17 cellular contexts compared by ENCODE assay signal in the genomic region with DNA sequence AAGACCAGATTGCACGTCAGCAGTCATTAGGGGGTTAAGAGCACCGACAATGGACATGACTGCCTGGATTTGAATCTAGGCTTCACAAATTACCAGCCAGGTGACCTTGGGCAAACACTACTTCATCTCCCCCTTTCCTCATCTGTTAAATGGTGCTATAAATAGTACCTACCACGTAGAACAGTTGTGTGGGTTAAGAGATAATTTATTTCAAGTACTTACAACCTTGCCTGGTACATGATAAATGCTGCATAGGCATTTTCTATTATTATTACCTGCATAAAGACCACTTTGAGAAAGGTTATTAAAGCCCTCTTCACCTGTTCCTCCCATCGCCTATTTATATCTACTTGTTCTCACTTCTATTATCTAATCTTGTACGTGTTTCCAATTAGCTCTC.
A peak's percentile ranks its signal among the peaks of the same experiment; 100 is the strongest.
DNase-seq lines count a peak whose midpoint lies in the region; ATAC-seq, FAIRE-seq and TF ChIP-seq lines count a peak whose summit lies in the region.
"Had no signal": no experiment of that assay in that cellular context is flagged by ENCODE, and none has a peak within 500 bp of the region (broad histone marks: within the 10 kb centered on the region; RNA-seq: fewer than 3 reads in every experiment).

No MANE protein-coding gene starts in this region.

- H3K79me2 ChIP-seq in K562 (ENCODE audit: control insufficient read depth, insufficient read depth, low read length) = no peaks in the 10 kb centered on the region

- H3K9me3 ChIP-seq in heart left ventricle (peaks cover 0 to 3% (median 0%) of the 10 kb centered on the region in 12 donors), right atrium auricular region (no peaks in the 10 kb centered on the region), K562 (replicated peaks; ENCODE audit: control insufficient read depth, insufficient read depth, low read depth, low read length) (no peaks in the 10 kb centered on the region), skeletal muscle tissue (ENCODE audit: control insufficient read depth in 3 of 3, low read length in 3 of 3) (no peaks in the 10 kb centered on the region)
- H3K9me3 ChIP-seq: HAP-1 had no signal

- 62 to 69% (median 65%) methylated on average over 5 of the region's 5 CpGs for WGBS in heart left ventricle, 4 donors
- 56% methylated on average over 5 of the region's 5 CpGs for WGBS in K562 (ENCODE audit: insufficient coverage, low coverage, missing lambda C conversion rate)

- no TSS peak for BruUV-seq in K562 (replicated peaks; lab: Mats Ljungman, UMichigan)

- in situ Hi-C loops in K562 (cut with MboI) = no loop called here

- peak; percentile 10 to 84 (median 48) for ATAC-seq in heart left ventricle
- ATAC-seq in K562 = no peak
- no peak for ATAC-seq in HG03469 (IDR thresholded peaks at IDR 0.05; ENCODE audit: unreplicated experiment)
- ATAC-seq in HG02678 (IDR thresholded peaks at IDR 0.05; ENCODE audit: unreplicated experiment) = no peak
- ATAC-seq: CD8-positive, alpha-beta T cell had no signal

- POLR2A ChIA-PET in K562 (lab: Yijun Ruan, JAX) = no interaction called here

- H3K27ac ChIP-seq in heart left ventricle (no peak overlapping the region), right atrium auricular region (no peak overlapping the region), K562 (ENCODE audit: extremely low read depth, low read depth, low read length) (no peak overlapping the region), skeletal muscle tissue (ENCODE audit: low read depth, low read length) (peak overlapping the region; percentile 61)

- CTCF ChIA-PET in K562 (lab: Yijun Ruan, JAX; ENCODE audit: low intra/inter-chr PET ratio) = no interaction called here

- H3K4me2 ChIP-seq in K562 (ENCODE audit: insufficient read depth, low read length) = no peak overlapping the region

- intact Hi-C loops in heart left ventricle (cut with DNase I) = no loop called here
- intact Hi-C loops in K562 (cut with micrococcal nuclease) = no loop called here

- TF ChIP-seq POLR2A in heart left ventricle (IDR thresholded peaks at IDR 0.05) (no peak), H54 (IDR thresholded peaks at IDR 0.05; ENCODE audit: low read depth, low read length) (no peak), K562 (conservative IDR thresholded peaks at IDR 0.05) (peak; percentile 30; the same call in 1 of the 2 replicates)

- no peaks in the 10 kb centered on the region for H3K27me3 ChIP-seq in heart left ventricle
- no peaks in the 10 kb centered on the region for H3K27me3 ChIP-seq in right atrium auricular region
- no peaks in the 10 kb centered on the region for H3K27me3 ChIP-seq in K562 (ENCODE audit: control insufficient read depth in 2 of 2, insufficient read depth in 2 of 2, low read length in 2 of 2)
- H3K27me3 ChIP-seq in skeletal muscle tissue (ENCODE audit: control insufficient read depth in 3 of 3, insufficient read depth in 3 of 3, low read length in 3 of 3) = no peaks in the 10 kb centered on the region

- H3K9me1 ChIP-seq in K562 (ENCODE audit: control insufficient read depth, insufficient read depth, low read length) = no peaks in the 10 kb centered on the region

- H3K4me1 ChIP-seq in heart left ventricle (peaks cover 0 to 6% (median 0%) of the 10 kb centered on the region in 12 donors), right atrium auricular region (no peaks in the 10 kb centered on the region), K562 (replicated peaks in 1 of 2; ENCODE audit: control insufficient read depth in 2 of 2, insufficient read depth in 2 of 2, low read length in 2 of 2) (no peaks in the 10 kb centered on the region), skeletal muscle tissue (ENCODE audit: control insufficient read depth in 3 of 3, insufficient read depth in 3 of 3, low read length in 3 of 3) (peaks cover 0 to 8% (median 3%) of the 10 kb centered on the region in 3 donors)
- H3K4me1 ChIP-seq: HAP-1 had no signal

- TF ChIP-seq CTCF in heart left ventricle (IDR thresholded peaks at IDR 0.05) = no peak
- no peak for TF ChIP-seq CTCF in right atrium auricular region (IDR thresholded peaks at IDR 0.05)
- TF ChIP-seq CTCF in K562 (IDR thresholded peaks at IDR 0.05 in 2 of 3, conservative IDR thresholded peaks at IDR 0.05 in 1 of 3; ENCODE audit: insufficient read depth in 2 of 3, low read depth in 1 of 3, low read length in 3 of 3) = no peak

- TF ChIP-seq EP300 in K562 (IDR thresholded peaks at IDR 0.05; ENCODE audit: low read length) = no peak

- H3K4me3 ChIP-seq in heart left ventricle = no peak overlapping the region
- H3K4me3 ChIP-seq in right atrium auricular region = no peak overlapping the region
- no peak overlapping the region for H3K4me3 ChIP-seq in K562
- no peak overlapping the region for H3K4me3 ChIP-seq in skeletal muscle tissue (ENCODE audit: low read length in 3 of 3)
- H3K4me3 ChIP-seq: HAP-1 had no signal

- no peak for DNase-seq in heart left ventricle
- DNase-seq in right atrium auricular region (ENCODE audit: low spot score) = no peak
- no peak for DNase-seq in H54 (ENCODE audit: insufficient read length, low spot score)
- DNase-seq in K562 (ENCODE audit: extremely low read depth in 1 of 4, low spot score in 3 of 4) = no peak
- DNase-seq: CD8-positive, alpha-beta T cell; COR-L47; DMS153; DMS79 treated with DMSO at 0.1 percent for 48 hours; GOT3 had no signal

- FAIRE-seq in H54 (lab: Jason Lieb, UNC) = peak; percentile 23
- FAIRE-seq in K562 (lab: Jason Lieb, UNC) = no peak
- FAIRE-seq: A204.1, D721Med, G401.6, GM12892 had no signal

- no peak overlapping the region for H2AFZ ChIP-seq in K562 (ENCODE audit: low read depth, low read length)

- TF ChIP-seq RAD21 in K562 (CRISPR knock-in tag; conservative IDR thresholded peaks at IDR 0.05 in 1 of 2, IDR thresholded peaks at IDR 0.05 in 1 of 2) = no peak

- no peak overlapping the region for H3K9ac ChIP-seq in K562 (ENCODE audit: insufficient read depth in 1 of 2, low read depth in 2 of 2, low read length in 2 of 2)
- no peak overlapping the region for H3K9ac ChIP-seq in skeletal muscle tissue (ENCODE audit: low read depth in 1 of 3, low read length in 3 of 3)

- H3K36me3 ChIP-seq in heart left ventricle (peaks cover 0 to 41% (median 16%) of the 10 kb centered on the region in 9 donors), right atrium auricular region (peaks cover 7% of the 10 kb centered on the region), K562 (ENCODE audit: control insufficient read depth, insufficient read depth, low read length) (peaks cover 27% of the 10 kb centered on the region), skeletal muscle tissue (ENCODE audit: control insufficient read depth in 3 of 3, insufficient read depth in 3 of 3, low read length in 3 of 3) (peaks cover 7 to 19% (median 8%) of the 10 kb centered on the region in 3 donors)

- H4K20me1 ChIP-seq in K562 (replicated peaks; ENCODE audit: control insufficient read depth, insufficient read depth, low read length) = no peaks in the 10 kb centered on the region

TF ChIP-seq in K562, 482 proteins besides CTCF, POLR2A, EP300 and RAD21:
- TF ChIP-seq, protein P1, sequence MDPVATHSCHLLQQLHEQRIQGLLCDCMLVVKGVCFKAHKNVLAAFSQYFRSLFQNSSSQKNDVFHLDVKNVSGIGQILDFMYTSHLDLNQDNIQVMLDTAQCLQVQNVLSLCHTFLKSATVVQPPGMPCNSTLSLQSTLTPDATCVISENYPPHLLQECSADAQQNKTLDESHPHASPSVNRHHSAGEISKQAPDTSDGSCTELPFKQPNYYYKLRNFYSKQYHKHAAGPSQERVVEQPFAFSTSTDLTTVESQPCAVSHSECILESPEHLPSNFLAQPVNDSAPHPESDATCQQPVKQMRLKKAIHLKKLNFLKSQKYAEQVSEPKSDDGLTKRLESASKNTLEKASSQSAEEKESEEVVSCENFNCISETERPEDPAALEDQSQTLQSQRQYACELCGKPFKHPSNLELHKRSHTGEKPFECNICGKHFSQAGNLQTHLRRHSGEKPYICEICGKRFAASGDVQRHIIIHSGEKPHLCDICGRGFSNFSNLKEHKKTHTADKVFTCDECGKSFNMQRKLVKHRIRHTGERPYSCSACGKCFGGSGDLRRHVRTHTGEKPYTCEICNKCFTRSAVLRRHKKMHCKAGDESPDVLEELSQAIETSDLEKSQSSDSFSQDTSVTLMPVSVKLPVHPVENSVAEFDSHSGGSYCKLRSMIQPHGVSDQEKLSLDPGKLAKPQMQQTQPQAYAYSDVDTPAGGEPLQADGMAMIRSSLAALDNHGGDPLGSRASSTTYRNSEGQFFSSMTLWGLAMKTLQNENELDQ (CRISPR knock-in tag; IDR thresholded peaks at IDR 0.05; ENCODE audit: borderline replicate concordance) = no peak
- TF ChIP-seq MAFF (IDR thresholded peaks at IDR 0.05; ENCODE audit: low read length) (peak; percentile 47; the same call in 1 of the 2 replicates), ZNF124 (CRISPR knock-in tag; IDR thresholded peaks at IDR 0.05) (no peak), KLF16 (IDR thresholded peaks at IDR 0.05) (no peak), WHSC1 (IDR thresholded peaks at IDR 0.05; ENCODE audit: low read length) (no peak), NCOR1 (IDR thresholded peaks at IDR 0.05) (no peak), C11orf30 (IDR thresholded peaks at IDR 0.05; ENCODE audit: low read depth) (peak; percentile 69), MAFK (IDR thresholded peaks at IDR 0.05; ENCODE audit: low read length) (peak; percentile 65), MAFG (tag; conservative IDR thresholded peaks at IDR 0.05) (peak; percentile 67), ZNF316 (IDR thresholded peaks at IDR 0.05) (peak; percentile 82)

Comparison
In these comparisons a context has a peak if more than half of its experiments do, and no peak if none do; other contexts are left out.
1. ATAC-seq: peak in heart left ventricle (4 of 4); none in K562 (single experiment), HG03469 (single experiment) and HG02678 (single experiment).